ENCODE assay signal across 17 cellular contexts in genomic region chr17:77872714-77873517, GRCh38.
A peak's percentile ranks its signal among the peaks of the same experiment; 100 is the strongest.
DNase-seq lines count a peak whose midpoint lies in the region; ATAC-seq, FAIRE-seq and TF ChIP-seq lines count a peak whose summit lies in the region.
"Had no signal": no experiment of that assay in that cellular context is flagged by ENCODE, and none has a peak within 500 bp of the region (broad histone marks: within the 10 kb centered on the region; RNA-seq: fewer than 3 reads in every experiment).

No MANE protein-coding gene starts in this region.

- H3K9me3 ChIP-seq in CD4-positive, alpha-beta T cell (ENCODE audit: control insufficient read depth, low read length), result no peaks in the 10 kb centered on the region
- H3K9me3 ChIP-seq in OCI-LY7 (ENCODE audit: low read length), result peaks cover 14% of the 10 kb centered on the region; the same call in 1 of the 2 replicates
- H3K9me3 ChIP-seq in naive thymus-derived CD4-positive, alpha-beta T cell (ENCODE audit: control insufficient read depth in 2 of 3, low read length in 3 of 3), result no peaks in the 10 kb centered on the region
- H3K9me3 ChIP-seq: gastrocnemius medialis had no signal

- no peak overlapping the region for H2AFZ ChIP-seq in OCI-LY7 (ENCODE audit: low read length)

- CTCF ChIA-PET in CD4-positive, alpha-beta T cell (lab: Charles Lee), result no interaction called here
- CTCF ChIA-PET in OCI-LY7 (lab: Charles Lee; ENCODE audit: unreplicated experiment), result no interaction called here
- CTCF ChIA-PET in naive thymus-derived CD4-positive, alpha-beta T cell (lab: Charles Lee), result interaction anchor here (1.2 kb wide), 1 partner anchor 10 kb away, joined by 4 read pairs; no protein-coding TSS in a partner anchor

- H3K27ac ChIP-seq in CD4-positive, alpha-beta T cell (ENCODE audit: low read depth, low read length), result no peak overlapping the region
- no peak overlapping the region for H3K27ac ChIP-seq in OCI-LY7 (ENCODE audit: low read depth, low read length, poor library complexity, severe bottlenecking)
- peak overlapping the region; percentile 27 for H3K27ac ChIP-seq in naive thymus-derived CD4-positive, alpha-beta T cell (ENCODE audit: low read depth, low read length)
- H3K27ac ChIP-seq: gastrocnemius medialis, Peyer's patch had no signal

- H3K9me3 Mint-ChIP-seq in CD4-positive, alpha-beta T cell, result no peaks in the 10 kb centered on the region
- peaks cover 0 to 14% (median 0%) of the 10 kb centered on the region in 11 donors for H3K9me3 Mint-ChIP-seq in naive thymus-derived CD4-positive, alpha-beta T cell

- peak overlapping the region; percentile 74 for H3K4me3 Mint-ChIP-seq in CD4-positive, alpha-beta T cell
- peak overlapping the region in 9 of 10 donors; percentile 21 to 82 (median 72) for H3K4me3 Mint-ChIP-seq in naive thymus-derived CD4-positive, alpha-beta T cell
- H3K4me3 Mint-ChIP-seq: HFFc6 had no signal

- no peak overlapping the region for H3K4me3 ChIP-seq in OCI-LY7 (ENCODE audit: low read depth, low read length, poor library complexity, severe bottlenecking)
- H3K4me3 ChIP-seq in naive thymus-derived CD4-positive, alpha-beta T cell (ENCODE audit: low read length), result no peak overlapping the region
- H3K4me3 ChIP-seq: gastrocnemius medialis, Peyer's patch, skin epidermis had no signal

- no peak for TF ChIP-seq CTCF in CD4-positive, alpha-beta T cell (IDR thresholded peaks at IDR 0.05)
- no peak for TF ChIP-seq CTCF in OCI-LY7 (conservative IDR thresholded peaks at IDR 0.05; ENCODE audit: low read length)

- no peaks in the 10 kb centered on the region for H3K27me3 ChIP-seq in CD4-positive, alpha-beta T cell (ENCODE audit: control insufficient read depth, insufficient read depth, low read length)
- H3K27me3 ChIP-seq in naive thymus-derived CD4-positive, alpha-beta T cell (ENCODE audit: control insufficient read depth in 2 of 2, insufficient read depth in 2 of 2, low read length in 2 of 2), result no peaks in the 10 kb centered on the region
- H3K27me3 ChIP-seq: gastrocnemius medialis, Peyer's patch had no signal

- peak overlapping the region; percentile 72 for H3K27ac Mint-ChIP-seq in CD4-positive, alpha-beta T cell
- H3K27ac Mint-ChIP-seq in naive thymus-derived CD4-positive, alpha-beta T cell, result peak overlapping the region in 8 of 9 donors; percentile 64 to 95 (median 86)
- H3K27ac Mint-ChIP-seq: HFFc6 had no signal

- H3K79me2 ChIP-seq in OCI-LY7 (ENCODE audit: insufficient read depth, low read depth, low read length), result no peaks in the 10 kb centered on the region

- no peaks in the 10 kb centered on the region for H3K36me3 Mint-ChIP-seq in CD4-positive, alpha-beta T cell (ENCODE audit: low read depth)
- peaks cover 0 to 21% (median 0%) of the 10 kb centered on the region in 5 donors for H3K36me3 Mint-ChIP-seq in naive thymus-derived CD4-positive, alpha-beta T cell

- peak in 1 of 10 experiments; percentile 3 for DNase-seq in CD4-positive, alpha-beta T cell
- DNase-seq in D341Med (ENCODE audit: low spot score) (peak; percentile 75), OCI-LY7 (ENCODE audit: low spot score) (no peak), NCI-H2196 (lab: John Stamatoyannopoulos, UW; ENCODE audit: unreplicated experiment) (no peak), H54 (ENCODE audit: insufficient read length, low spot score) (no peak)
- no peak for DNase-seq in naive thymus-derived CD4-positive, alpha-beta T cell
- DNase-seq: activated CD4-positive, alpha-beta T cell treated with anti-CD3 and anti-CD28 coated beads for 1 hour; gastrocnemius medialis; HFFc6; NCI-H187; NCI-H526; Peyer's patch; stimulated activated naive CD8-positive, alpha-beta T cell treated with anti-CD3 and anti-CD28 coated beads, Interleukin-15, amount 100 ng/mL, for 72 hours had no signal

- no peaks in the 10 kb centered on the region for H4K20me1 ChIP-seq in OCI-LY7 (ENCODE audit: insufficient read depth, low read length)

- intact Hi-C loops in CD4-positive, alpha-beta T cell (cut with DNase I, micrococcal nuclease), result no loop called here
- intact Hi-C loops in OCI-LY7 (cut with micrococcal nuclease; ENCODE audit: unreplicated experiment), result no loop called here
- intact Hi-C loops in naive thymus-derived CD4-positive, alpha-beta T cell (cut with micrococcal nuclease), result loop anchor here in 1 of 2 donors (1.0 kb wide), 2 partner anchors 9 to 15 kb away; no protein-coding TSS in a partner anchor

- H3K27me3 Mint-ChIP-seq in CD4-positive, alpha-beta T cell, result no peaks in the 10 kb centered on the region
- peaks cover 0 to 28% (median 0%) of the 10 kb centered on the region in 5 donors for H3K27me3 Mint-ChIP-seq in naive thymus-derived CD4-positive, alpha-beta T cell
- H3K27me3 Mint-ChIP-seq: stimulated activated naive CD8-positive, alpha-beta T cell treated with anti-CD3 and anti-CD28 coated beads, Interleukin-15, amount 100 ng/mL, for 72 hours had no signal

- no peak for ATAC-seq in CD4-positive, alpha-beta T cell (ENCODE audit: poor library complexity)
- no peak for ATAC-seq in naive thymus-derived CD4-positive, alpha-beta T cell
- ATAC-seq in GM18511 (IDR thresholded peaks at IDR 0.05; ENCODE audit: unreplicated experiment), result no peak
- ATAC-seq: gastrocnemius medialis; stimulated activated naive CD8-positive, alpha-beta T cell treated with anti-CD3 and anti-CD28 coated beads, Interleukin-15, amount 100 ng/mL, for 72 hours had no signal

- POLR2A ChIA-PET in CD4-positive, alpha-beta T cell (lab: Charles Lee), result interaction anchor here (1.3 to 1.8 kb wide), 3 partner anchors 8 to 85 kb away, joined by 6 to 12 read pairs (median 8); partner anchors contain the start of gene TNRC6C
- POLR2A ChIA-PET in OCI-LY7 (lab: Charles Lee), result interaction anchor here (1.0 kb wide), 1 partner anchor 10 kb away, joined by 3 read pairs; no protein-coding TSS in a partner anchor
- POLR2A ChIA-PET in naive thymus-derived CD4-positive, alpha-beta T cell (lab: Charles Lee), result interaction anchor here (0.6 to 1.9 kb wide), 5 partner anchors 9 to 121 kb away, joined by 3 to 6 read pairs (median 4); partner anchors contain the start of gene TNRC6C

- H3K36me3 ChIP-seq in OCI-LY7 (ENCODE audit: insufficient read depth, low read length), result no peaks in the 10 kb centered on the region; the same call in 1 of the 2 replicates
- H3K36me3 ChIP-seq in naive thymus-derived CD4-positive, alpha-beta T cell (ENCODE audit: control insufficient read depth in 2 of 3, insufficient read depth in 3 of 3, low read length in 3 of 3), result no peaks in the 10 kb centered on the region
- H3K36me3 ChIP-seq: gastrocnemius medialis, Peyer's patch had no signal

- H3K4me1 ChIP-seq in OCI-LY7 (ENCODE audit: insufficient read depth, low read length, poor library complexity, severe bottlenecking), result peaks cover 62% of the 10 kb centered on the region
- H3K4me1 ChIP-seq in naive thymus-derived CD4-positive, alpha-beta T cell (ENCODE audit: control insufficient read depth in 2 of 2, insufficient read depth in 2 of 2, low read length in 2 of 2), result peaks cover 33 to 78% of the 10 kb centered on the region in 2 donors
- H3K4me1 ChIP-seq: gastrocnemius medialis had no signal

- no peak for FAIRE-seq in H54 (lab: Jason Lieb, UNC)
- FAIRE-seq: GM12892, islet of Langerhans had no signal

- H3K4me1 Mint-ChIP-seq in CD4-positive, alpha-beta T cell (ENCODE audit: low read depth), result peaks cover 73% of the 10 kb centered on the region
- H3K4me1 Mint-ChIP-seq in naive thymus-derived CD4-positive, alpha-beta T cell, result peaks cover 41 to 89% (median 81%) of the 10 kb centered on the region in 7 donors

- TF ChIP-seq POLR2A in H54 (IDR thresholded peaks at IDR 0.05; ENCODE audit: low read depth, low read length), result no peak; the same call in 1 of the 2 replicates

- BruUV-seq in OCI-LY7 (replicated peaks; lab: Mats Ljungman, UMichigan), result no TSS peak

- no peaks in the 10 kb centered on the region for H3K9me2 ChIP-seq in OCI-LY7 (ENCODE audit: insufficient read depth, low read length)

- 0 out of 2 replicates have a peak overlapping the region, but pooled peaks have one; percentile 1 for H3K4me2 ChIP-seq in OCI-LY7 (ENCODE audit: low read length)
